ENCODE assay signal across 14 cellular contexts in genomic region chrX:1041051-1041450, GRCh38.
DNase-seq lines count a peak whose midpoint lies in the region; ATAC-seq and TF ChIP-seq lines count a peak whose summit lies in the region.
"Had no signal": no experiment of that assay in that cellular context is flagged by ENCODE, and none has a peak within 500 bp of the region (broad histone marks: within the 10 kb centered on the region; RNA-seq: fewer than 3 reads in every experiment).

No MANE protein-coding gene starts in this region.

- peak; percentile 35 for DNase-seq in hepatocyte (ENCODE audit: low spot score)
- DNase-seq in mesenteric fat pad (ENCODE audit: low spot score): peak; percentile 53
- peak; percentile 9 to 73 for DNase-seq in suprapubic skin (ENCODE audit: low spot score in 2 of 2)
- no peak for DNase-seq in pons (ENCODE audit: low spot score)
- DNase-seq in amniotic stem cell (lab: John Stamatoyannopoulos, UW): no peak
- DNase-seq: C1 segment of cervical spinal cord; Calu3; CD4-positive, alpha-beta memory T cell; COR-L47; DND-41; H9 had no signal

- H3K27ac ChIP-seq in hepatocyte (peak overlapping the region; percentile 37), suprapubic skin (no peak overlapping the region)

- TF ChIP-seq CTCF in hepatocyte (IDR thresholded peaks at IDR 0.05; ENCODE audit: poor library complexity) (no peak), suprapubic skin (IDR thresholded peaks at IDR 0.05) (no peak)

- no peak for TF ChIP-seq POLR2A in suprapubic skin (IDR thresholded peaks at IDR 0.05)

- WGBS in hepatocyte (ENCODE audit: low lambda C conversion rate, missing lambda C conversion rate): 75% methylated on average over 10 of the region's 10 CpGs
- WGBS in suprapubic skin: 78% methylated on average over 10 of the region's 10 CpGs

- H3K36me3 ChIP-seq in hepatocyte (replicated peaks; ENCODE audit: insufficient read depth, low read depth) (no peaks in the 10 kb centered on the region), suprapubic skin (no peaks in the 10 kb centered on the region)

- no peak for TF ChIP-seq EP300 in suprapubic skin (IDR thresholded peaks at IDR 0.05)

- H3K9me3 ChIP-seq in hepatocyte (ENCODE audit: low read depth) (peaks cover under 1% of the 10 kb centered on the region), suprapubic skin (peaks cover 16% of the 10 kb centered on the region)

- no peak overlapping the region for H2AFZ ChIP-seq in hepatocyte
- H2AFZ ChIP-seq: GM23338 had no signal

- no peaks in the 10 kb centered on the region for H3K79me2 ChIP-seq in hepatocyte

- H3K9me2 ChIP-seq in hepatocyte (replicated peaks; ENCODE audit: insufficient read depth): no peaks in the 10 kb centered on the region

- no peak overlapping the region for H3K4me2 ChIP-seq in hepatocyte
- H3K4me2 ChIP-seq: GM23338 had no signal

- H3K4me3 ChIP-seq in hepatocyte (no peak overlapping the region), suprapubic skin (no peak overlapping the region)
- H3K4me3 ChIP-seq: GM23338 had no signal

- no peaks in the 10 kb centered on the region for H4K20me1 ChIP-seq in hepatocyte (ENCODE audit: insufficient read depth, poor library complexity, severe bottlenecking)

- no peaks in the 10 kb centered on the region for H3K4me1 ChIP-seq in hepatocyte (ENCODE audit: insufficient read depth)
- H3K4me1 ChIP-seq in suprapubic skin: no peaks in the 10 kb centered on the region

- ATAC-seq in GM19351 (IDR thresholded peaks at IDR 0.05; ENCODE audit: unreplicated experiment): no peak
- ATAC-seq: GM23338, HCT116 had no signal

- no peaks in the 10 kb centered on the region for H3K27me3 ChIP-seq in hepatocyte
- no peaks in the 10 kb centered on the region for H3K27me3 ChIP-seq in suprapubic skin

Comparison
In these comparisons a context has a peak if more than half of its experiments do, and no peak if none do; other contexts are left out.
1. DNase-seq: peak in hepatocyte (single experiment), mesenteric fat pad (single experiment) and suprapubic skin (2 of 2); none in pons (single experiment) and amniotic stem cell (single experiment).